8 cellular contexts compared by ENCODE assay signal in genomic region chr12:117874842-117875434, GRCh38.
A peak's percentile ranks its signal among the peaks of the same experiment; 100 is the strongest.
DNase-seq lines count a peak whose midpoint lies in the region; ATAC-seq and TF ChIP-seq lines count a peak whose summit lies in the region.

No MANE protein-coding gene starts in this region.

- H3K9me3 ChIP-seq in DND-41 (ENCODE audit: insufficient read depth, low read length, severe bottlenecking) (no peaks in the 10 kb centered on the region), mesodermal cell (ENCODE audit: control insufficient read depth, low read length) (no peaks in the 10 kb centered on the region)

- H3K27ac ChIP-seq in DND-41 (ENCODE audit: low read length) (no peak overlapping the region), mesodermal cell (ENCODE audit: low read depth, low read length, severe bottlenecking) (peak overlapping the region; percentile 81)

- POLR2A ChIA-PET in activated CD4-positive, alpha-beta memory T cell treated with anti-CD3 and anti-CD28 coated beads for 36 hours (lab: Charles Lee) = interaction anchor here (0.9 to 1.7 kb wide), 6 partner anchors 153 to 261 kb away, joined by 3 to 7 read pairs (median 5); partner anchors contain the start of genes PEBP1 and WSB2

- no peaks in the 10 kb centered on the region for H4K20me1 ChIP-seq in DND-41 (ENCODE audit: insufficient read depth, low read length)

- peaks cover 13% of the 10 kb centered on the region for H3K27me3 Mint-ChIP-seq in activated CD4-positive, alpha-beta memory T cell treated with anti-CD3 and anti-CD28 coated beads for 36 hours

- H3K36me3 ChIP-seq in DND-41 (ENCODE audit: insufficient read depth, low read length) = no peaks in the 10 kb centered on the region
- no peaks in the 10 kb centered on the region for H3K36me3 ChIP-seq in mesodermal cell (ENCODE audit: control insufficient read depth, insufficient read depth, low read length)

- 45 to 65% methylated on average over 3 to 13 of the region's 19 CpGs for WGBS in mesodermal cell (ENCODE audit: insufficient coverage in 2 of 2), 2 experiments

- peaks cover 14% of the 10 kb centered on the region for H3K4me1 Mint-ChIP-seq in activated CD4-positive, alpha-beta memory T cell treated with anti-CD3 and anti-CD28 coated beads for 36 hours (ENCODE audit: low read depth)

- 0 out of 3 replicates have a peak, but pooled peaks have one; percentile 31 for ATAC-seq in DND-41 (ENCODE audit: insufficient read depth, low read depth)
- ATAC-seq in HG02610 (IDR thresholded peaks at IDR 0.05; ENCODE audit: unreplicated experiment) = peak; percentile 67

- no peak overlapping the region for H3K4me3 Mint-ChIP-seq in activated CD4-positive, alpha-beta memory T cell treated with anti-CD3 and anti-CD28 coated beads for 36 hours

- DNase-seq in DND-41 = peak; percentile 42
- DNase-seq in NCI-H510A (lab: John Stamatoyannopoulos, UW) = peak; percentile 64
- peak; percentile 85 for DNase-seq in activated CD4-positive, alpha-beta memory T cell treated with anti-CD3 and anti-CD28 coated beads for 36 hours
- DNase-seq in effector CD4-positive, alpha-beta T cell = peak; percentile 47
- DNase-seq in stimulated activated CD8-positive, alpha-beta memory T cell treated with anti-CD3 and anti-CD28 coated beads, Interleukin-4, amount 100 ng/mL, for 24 hours (ENCODE audit: low read depth) = peak; percentile 45
- DNase-seq in MV-4-11 (lab: John Stamatoyannopoulos, UW) = no peak

- H3K79me2 ChIP-seq in DND-41 (ENCODE audit: insufficient read depth, low read length) = no peaks in the 10 kb centered on the region

- H3K36me3 Mint-ChIP-seq in activated CD4-positive, alpha-beta memory T cell treated with anti-CD3 and anti-CD28 coated beads for 36 hours = no peaks in the 10 kb centered on the region

- H3K4me1 ChIP-seq in DND-41 (ENCODE audit: insufficient read depth, low read length) = no peaks in the 10 kb centered on the region
- no peaks in the 10 kb centered on the region for H3K4me1 ChIP-seq in mesodermal cell (ENCODE audit: control insufficient read depth, insufficient read depth, low read length, poor library complexity, severe bottlenecking)

- H3K4me3 ChIP-seq in DND-41 (ENCODE audit: low read depth in 1 of 2, low read length in 2 of 2) (no peak overlapping the region), mesodermal cell (ENCODE audit: extremely low read depth, insufficient read depth, low read length, poor library complexity, severe bottlenecking) (no peak overlapping the region)

- no peak overlapping the region for H2AFZ ChIP-seq in DND-41 (ENCODE audit: low read depth, low read length)

- intact Hi-C loops in activated CD4-positive, alpha-beta memory T cell treated with anti-CD3 and anti-CD28 coated beads for 36 hours (cut with micrococcal nuclease) = loop anchor here (1.0 to 10.0 kb wide), 6 partner anchors 92 to 502 kb away; partner anchors contain the start of genes KSR2 and SUDS3

- no peak overlapping the region for H3K4me2 ChIP-seq in DND-41 (ENCODE audit: insufficient read depth, low read length)

- H3K9ac ChIP-seq in DND-41 (ENCODE audit: low read depth, low read length) = no peak overlapping the region

- CTCF ChIA-PET in activated CD4-positive, alpha-beta memory T cell treated with anti-CD3 and anti-CD28 coated beads for 36 hours (lab: Charles Lee) = interaction anchor here (0.6 to 2.6 kb wide), 36 partner anchors 8 to 1329 kb away, joined by 3 to 22 read pairs (median 6); partner anchors contain the start of genes PEBP1, RFC5, SUDS3 and TAOK3

- no peaks in the 10 kb centered on the region for H3K27me3 ChIP-seq in DND-41 (ENCODE audit: insufficient read depth, low read length, poor library complexity)

- H3K27ac Mint-ChIP-seq in activated CD4-positive, alpha-beta memory T cell treated with anti-CD3 and anti-CD28 coated beads for 36 hours = no peak overlapping the region

- TF ChIP-seq CTCF in DND-41 (IDR thresholded peaks at IDR 0.05; ENCODE audit: borderline replicate concordance, extremely low read depth, low read length, poor library complexity, severe bottlenecking) = peak; percentile 77

- no peaks in the 10 kb centered on the region for H3K9me3 Mint-ChIP-seq in activated CD4-positive, alpha-beta memory T cell treated with anti-CD3 and anti-CD28 coated beads for 36 hours
